In the genomic region with DNA sequence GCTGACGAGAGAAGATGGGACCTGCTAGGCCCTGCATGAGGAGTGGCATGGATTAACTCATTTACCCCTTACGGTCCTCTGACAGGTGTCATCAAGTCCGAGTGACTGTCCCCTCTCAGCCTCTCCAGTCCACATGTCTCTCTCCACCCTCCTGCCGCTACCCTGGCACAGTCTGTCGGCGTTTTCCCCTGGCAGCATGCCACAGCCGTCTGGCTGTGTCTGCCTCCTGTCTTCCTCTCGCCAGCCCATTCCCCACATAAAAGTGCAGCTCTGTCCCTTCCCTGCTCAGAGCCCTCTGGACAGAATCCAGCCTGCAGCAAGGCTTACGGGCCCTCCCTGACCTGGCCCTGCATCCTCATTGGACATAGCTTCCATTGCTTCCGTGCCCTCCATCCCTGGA, we compare ENCODE assay signal across 18 cellular contexts. TPM values are rescaled to one million over a fixed set of nuclear protein-coding genes. Genes with fewer than 3 reads are reported as not detected.
DNase-seq lines count a peak whose midpoint lies in the region; ATAC-seq and TF ChIP-seq lines count a peak whose summit lies in the region.
"Had no signal": no experiment of that assay in that cellular context is flagged by ENCODE, and none has a peak within 500 bp of the region (broad histone marks: within the 10 kb centered on the region; RNA-seq: fewer than 3 reads in every experiment).

No MANE protein-coding gene starts in this region.

- H3K4me3 ChIP-seq in right atrium auricular region (no peak overlapping the region), MM.1S (ENCODE audit: low read length) (no peak overlapping the region)
- H3K4me3 ChIP-seq: gastroesophageal sphincter, upper lobe of right lung had no signal

- H3K9ac ChIP-seq in MM.1S (ENCODE audit: low read length): no peak overlapping the region

- H3K9me3 ChIP-seq in right atrium auricular region (no peaks in the 10 kb centered on the region), MM.1S (replicated peaks; ENCODE audit: insufficient read depth, low read length) (no peaks in the 10 kb centered on the region)
- H3K9me3 ChIP-seq: gastroesophageal sphincter, upper lobe of right lung had no signal

- H3F3A ChIP-seq in MM.1S (ENCODE audit: insufficient read depth, low read length): no peaks in the 10 kb centered on the region

- no peak overlapping the region for H3K4me3 Mint-ChIP-seq in activated T-helper 17 cell treated with anti-CD3 and anti-CD28 coated beads, Interleukin-2, amount 50 U/mL, for 72 hours
- no peak overlapping the region for H3K4me3 Mint-ChIP-seq in stimulated activated memory B cell treated with anti-CD40 and anti-IgM and Interleukin-4, amounts not matched to agents 10 μg/mL and 1 μg/mL and 100 μg/mL, for 72 hours
- H3K4me3 Mint-ChIP-seq: activated naive CD4-positive, alpha-beta T cell treated with anti-CD3 and anti-CD28 coated beads, Interleukin-2, amount 50 U/mL, for 24 hours; CD4-positive, alpha-beta T cell had no signal

- DNase-seq in NCI-H446 (lab: John Stamatoyannopoulos, UW): peak; percentile 8 to 59
- no peak for DNase-seq in NCI-H446 treated with DMSO at 0.1 percent for 48 hours (lab: John Stamatoyannopoulos, UW)
- DNase-seq in right atrium auricular region (ENCODE audit: low spot score): no peak
- DNase-seq in substantia nigra (lab: John Stamatoyannopoulos, UW): peak in 31 of 49 donors; percentile 10 to 86 (median 40)
- no peak for DNase-seq in T-helper 9 cell
- no peak for DNase-seq in MM.1S
- DNase-seq: activated CD4-positive, CD25-positive, alpha-beta regulatory T cell; CD4-positive, alpha-beta T cell; central memory CD4-positive, alpha-beta T cell; GF-D8; NCI-H226; OCI-M1; upper lobe of right lung had no signal

- H3K4me2 ChIP-seq in MM.1S (ENCODE audit: low read depth, low read length): no peak overlapping the region

- H3K9me3 Mint-ChIP-seq in activated T-helper 17 cell treated with anti-CD3 and anti-CD28 coated beads, Interleukin-2, amount 50 U/mL, for 72 hours: no peaks in the 10 kb centered on the region
- no peaks in the 10 kb centered on the region for H3K9me3 Mint-ChIP-seq in stimulated activated memory B cell treated with anti-CD40 and anti-IgM and Interleukin-4, amounts not matched to agents 10 μg/mL and 1 μg/mL and 100 μg/mL, for 72 hours
- H3K9me3 Mint-ChIP-seq: activated naive CD4-positive, alpha-beta T cell treated with anti-CD3 and anti-CD28 coated beads, Interleukin-2, amount 50 U/mL, for 24 hours; CD4-positive, alpha-beta T cell had no signal

- H3K27me3 ChIP-seq in right atrium auricular region (no peaks in the 10 kb centered on the region), MM.1S (replicated peaks; ENCODE audit: insufficient read depth, low read length) (no peaks in the 10 kb centered on the region)
- H3K27me3 ChIP-seq: gastroesophageal sphincter, upper lobe of right lung had no signal

- no peaks in the 10 kb centered on the region for H3K27me3 Mint-ChIP-seq in activated T-helper 17 cell treated with anti-CD3 and anti-CD28 coated beads, Interleukin-2, amount 50 U/mL, for 72 hours
- H3K27me3 Mint-ChIP-seq in stimulated activated memory B cell treated with anti-CD40 and anti-IgM and Interleukin-4, amounts not matched to agents 10 μg/mL and 1 μg/mL and 100 μg/mL, for 72 hours: no peaks in the 10 kb centered on the region
- H3K27me3 Mint-ChIP-seq: activated naive CD4-positive, alpha-beta T cell treated with anti-CD3 and anti-CD28 coated beads, Interleukin-2, amount 50 U/mL, for 24 hours; CD4-positive, alpha-beta T cell; progenitor cell of endocrine pancreas had no signal

- peak overlapping the region; percentile 32 to 74 for H3K27ac ChIP-seq in right atrium auricular region
- peak overlapping the region; percentile 60 for H3K27ac ChIP-seq in substantia nigra (ENCODE audit: low read depth, low read length, poor library complexity, severe bottlenecking)
- no peak overlapping the region for H3K27ac ChIP-seq in MM.1S (ENCODE audit: low read length)
- H3K27ac ChIP-seq: gastroesophageal sphincter, upper lobe of right lung had no signal

- H3K36me3 Mint-ChIP-seq in activated T-helper 17 cell treated with anti-CD3 and anti-CD28 coated beads, Interleukin-2, amount 50 U/mL, for 72 hours (ENCODE audit: low read depth): peaks cover 85% of the 10 kb centered on the region
- peaks cover 81% of the 10 kb centered on the region for H3K36me3 Mint-ChIP-seq in stimulated activated memory B cell treated with anti-CD40 and anti-IgM and Interleukin-4, amounts not matched to agents 10 μg/mL and 1 μg/mL and 100 μg/mL, for 72 hours

- peaks cover 60% of the 10 kb centered on the region for H3K36me3 ChIP-seq in right atrium auricular region
- H3K36me3 ChIP-seq in MM.1S (replicated peaks; ENCODE audit: insufficient read depth, low read length): no peaks in the 10 kb centered on the region

- no peaks in the 10 kb centered on the region for H3K9me2 ChIP-seq in MM.1S (replicated peaks; ENCODE audit: insufficient read depth, low read length)

- H2AFZ ChIP-seq in MM.1S (ENCODE audit: low read length): no peak overlapping the region

- no peak for TF ChIP-seq CTCF in right atrium auricular region (IDR thresholded peaks at IDR 0.05)
- TF ChIP-seq CTCF in MM.1S (IDR thresholded peaks at IDR 0.05; ENCODE audit: low read length): no peak

- H4K20me1 ChIP-seq in MM.1S (ENCODE audit: insufficient read depth, low read length): no peaks in the 10 kb centered on the region

- H3K4me1 Mint-ChIP-seq in activated T-helper 17 cell treated with anti-CD3 and anti-CD28 coated beads, Interleukin-2, amount 50 U/mL, for 72 hours: no peaks in the 10 kb centered on the region
- no peaks in the 10 kb centered on the region for H3K4me1 Mint-ChIP-seq in stimulated activated memory B cell treated with anti-CD40 and anti-IgM and Interleukin-4, amounts not matched to agents 10 μg/mL and 1 μg/mL and 100 μg/mL, for 72 hours
- H3K4me1 Mint-ChIP-seq: activated naive CD4-positive, alpha-beta T cell treated with anti-CD3 and anti-CD28 coated beads, Interleukin-2, amount 50 U/mL, for 24 hours had no signal

- peak overlapping the region; percentile 71 for H3K27ac Mint-ChIP-seq in activated T-helper 17 cell treated with anti-CD3 and anti-CD28 coated beads, Interleukin-2, amount 50 U/mL, for 72 hours
- H3K27ac Mint-ChIP-seq in stimulated activated memory B cell treated with anti-CD40 and anti-IgM and Interleukin-4, amounts not matched to agents 10 μg/mL and 1 μg/mL and 100 μg/mL, for 72 hours: no peak overlapping the region
- H3K27ac Mint-ChIP-seq: activated naive CD4-positive, alpha-beta T cell treated with anti-CD3 and anti-CD28 coated beads, Interleukin-2, amount 50 U/mL, for 24 hours; CD4-positive, alpha-beta T cell; progenitor cell of endocrine pancreas had no signal

- no peak for ATAC-seq in activated T-helper 17 cell treated with anti-CD3 and anti-CD28 coated beads, Interleukin-2, amount 50 U/mL, for 72 hours (replicated peaks)
- no peak for ATAC-seq in stimulated activated memory B cell treated with anti-CD40 and anti-IgM and Interleukin-4, amounts not matched to agents 10 μg/mL and 1 μg/mL and 100 μg/mL, for 72 hours
- ATAC-seq: gastroesophageal sphincter, upper lobe of right lung had no signal

- H3K79me2 ChIP-seq in MM.1S (ENCODE audit: low read length): no peaks in the 10 kb centered on the region

- H3K4me1 ChIP-seq in right atrium auricular region (peaks cover 0 to 43% of the 10 kb centered on the region in 2 donors), MM.1S (ENCODE audit: low read length) (no peaks in the 10 kb centered on the region)
- H3K4me1 ChIP-seq: upper lobe of right lung had no signal

RNA-seq across cellular contexts. Expression of gene UBE3B, which starts 45.6 kb away (rescaled TPM):
- 10 to 100 TPM; 36.4 to 42.3 TPM for total RNA-seq in activated T-helper 17 cell treated with anti-CD3 and anti-CD28 coated beads, Interleukin-2, amount 50 U/mL, for 72 hours
- 10 to 100 TPM; 41.7 to 71.8 TPM for total RNA-seq in right atrium auricular region

RNA-seq across cellular contexts. Expression of gene KCTD10, which starts 46.0 kb away (rescaled TPM):
- 10 to 100 TPM; 50.8 to 70.6 TPM for total RNA-seq in activated T-helper 17 cell treated with anti-CD3 and anti-CD28 coated beads, Interleukin-2, amount 50 U/mL, for 72 hours
- 10 to 100 TPM; 34.4 to 55.9 TPM for total RNA-seq in right atrium auricular region

RNA-seq across cellular contexts. Expression of gene MMAB, which starts 50.2 kb away (rescaled TPM):
- total RNA-seq in activated T-helper 17 cell treated with anti-CD3 and anti-CD28 coated beads, Interleukin-2, amount 50 U/mL, for 72 hours: 10 to 100 TPM; 17.8 to 22.2 TPM
- total RNA-seq in right atrium auricular region: 10 to 100 TPM; 30.3 to 53.1 TPM

RNA-seq across cellular contexts. Expression of gene MVK, which starts 50.5 kb away (rescaled TPM):
- total RNA-seq in activated T-helper 17 cell treated with anti-CD3 and anti-CD28 coated beads, Interleukin-2, amount 50 U/mL, for 72 hours: 10 to 100 TPM; 10.7 to 15.6 TPM
- 1 to 10 TPM; 5.5 to 7.5 TPM for total RNA-seq in right atrium auricular region

Comparison
In these comparisons a context has a peak if more than half of its experiments do, and no peak if none do; other contexts are left out.
1. DNase-seq: peak in NCI-H446 (2 of 2) and substantia nigra (31 of 49); none in NCI-H446 treated with DMSO at 0.1 percent for 48 hours (single experiment), right atrium auricular region (single experiment), T-helper 9 cell (single experiment) and MM.1S (single experiment).